ENCODE assay signal across 29 cellular contexts in the genomic region with DNA sequence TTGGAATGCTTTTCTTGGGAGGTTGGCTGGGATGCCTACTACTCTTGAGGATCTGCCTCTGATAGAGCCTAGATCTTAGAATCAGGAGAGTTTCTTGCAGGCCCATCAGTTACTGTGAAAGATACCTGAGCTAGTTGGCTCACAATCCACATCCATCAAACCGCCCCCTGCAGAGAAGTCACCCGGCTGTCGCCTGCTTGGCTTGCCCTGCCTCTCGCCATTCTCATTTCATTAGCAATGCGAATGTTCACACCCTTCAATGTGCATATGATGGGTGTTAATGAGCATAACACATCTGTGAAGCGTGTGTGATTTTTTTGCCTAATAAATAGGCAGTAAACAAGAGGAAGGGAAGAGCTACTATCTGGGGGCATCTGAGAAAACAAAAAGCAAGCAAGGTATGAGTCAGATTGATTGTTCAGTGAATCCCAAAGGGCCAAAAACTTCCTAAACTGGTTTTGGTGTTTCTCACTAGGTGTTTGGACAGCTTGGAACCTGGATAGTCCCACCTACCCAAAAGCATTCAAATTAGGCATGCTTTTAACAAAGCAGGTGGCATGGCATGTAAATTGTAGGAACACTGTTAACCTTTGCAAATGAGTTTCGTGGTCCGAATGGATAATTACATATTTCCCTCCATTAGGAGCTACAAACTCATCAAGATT.
DNase-seq lines count a peak whose midpoint lies in the region; ATAC-seq and TF ChIP-seq lines count a peak whose summit lies in the region.
"Had no signal": no experiment of that assay in that cellular context is flagged by ENCODE, and none has a peak within 500 bp of the region (broad histone marks: within the 10 kb centered on the region; RNA-seq: fewer than 3 reads in every experiment).

No MANE protein-coding gene starts in this region.

- H3K4me3 Mint-ChIP-seq in IgD-negative memory B cell (peak overlapping the region in 1 of 4 donors; percentile 33), WTC11 (no peak overlapping the region)
- H3K4me3 Mint-ChIP-seq: B cell; CD8-positive, alpha-beta T cell; HFFc6; T-cell had no signal

- peak overlapping the region in 2 of 3 donors; percentile 46 to 68 for H3K27ac Mint-ChIP-seq in IgD-negative memory B cell
- peak overlapping the region; percentile 85 for H3K27ac Mint-ChIP-seq in WTC11
- H3K27ac Mint-ChIP-seq: B cell; CD8-positive, alpha-beta T cell; HFFc6; T-cell had no signal

- peak; percentile 86 for ATAC-seq in WTC11
- ATAC-seq: CD8-positive, alpha-beta T cell; HepG2; K562; T-cell had no signal

- POLR2A ChIA-PET in WTC11 (lab: Charles Lee) (no interaction called here), HEK293T (lab: Yijun Ruan, JAX) (interaction anchor here (1.2 kb wide), 1 partner anchor 21 kb away, joined by 4 read pairs; no protein-coding TSS in a partner anchor)

- TF ChIP-seq CTCF in WTC11 (IDR thresholded peaks at IDR 0.05) (no peak), breast epithelium (IDR thresholded peaks at IDR 0.05) (no peak)

- DNase-seq in NCI-H146 (lab: John Stamatoyannopoulos, UW) (peak; percentile 6), NCI-H146 treated with DMSO at 0.1 percent for 48 hours (lab: John Stamatoyannopoulos, UW; ENCODE audit: unreplicated experiment) (no peak), WTC11 (ENCODE audit: low spot score) (peak; percentile 51), iPS-NIHi7 (ENCODE audit: extremely low spot score) (peak; percentile 59), breast epithelium (ENCODE audit: low spot score in 2 of 2) (no peak), NCI-H524 (lab: John Stamatoyannopoulos, UW) (no peak), HEK293T (ENCODE audit: extremely low spot score) (no peak)
- DNase-seq: CD8-positive, alpha-beta T cell; DMS 273 treated with DMSO at 0.1 percent for 48 hours; DMS79 treated with DMSO at 0.1 percent for 48 hours; HFFc6; Kasumi-1; MV-4-11; NCI-H1105 treated with DMSO at 0.1 percent for 48 hours; NCI-H1694; NCI-H2029 treated with DMSO at 0.1 percent for 48 hours; NCI-H226; NCI-H510A; NCI-H82; NK-92 treated with Interleukin-12 subunit alpha and Interleukin-12 subunit beta, amount 100 ng/mL, for 24 hours; PC-9; Right ventricle myocardium superior; T-cell had no signal

- no peaks in the 10 kb centered on the region for H3K27me3 ChIP-seq in breast epithelium

- CTCF ChIA-PET in WTC11 (lab: Charles Lee): interaction anchor here (1.5 kb wide), 1 partner anchor 53 kb away, joined by 8 read pairs; no protein-coding TSS in a partner anchor
- CTCF ChIA-PET in HEK293T (lab: Yijun Ruan, JAX): interaction anchor here (1.1 kb wide), 1 partner anchor 56 kb away, joined by 3 read pairs; no protein-coding TSS in a partner anchor

- H3K36me3 Mint-ChIP-seq in IgD-negative memory B cell: peaks cover 3% of the 10 kb centered on the region
- H3K36me3 Mint-ChIP-seq in WTC11: peaks cover 22% of the 10 kb centered on the region
- H3K36me3 Mint-ChIP-seq: CD8-positive, alpha-beta T cell; T-cell had no signal

- H3K36me3 ChIP-seq in breast epithelium: no peaks in the 10 kb centered on the region

- H3K9me3 Mint-ChIP-seq in IgD-negative memory B cell: peaks cover 6 to 8% (median 6%) of the 10 kb centered on the region in 3 donors
- peaks cover 31% of the 10 kb centered on the region for H3K9me3 Mint-ChIP-seq in WTC11

- H3K4me3 ChIP-seq in breast epithelium: no peak overlapping the region
- H3K4me3 ChIP-seq: K562, PC-9 had no signal

- H3K27me3 Mint-ChIP-seq in IgD-negative memory B cell (no peaks in the 10 kb centered on the region), WTC11 (ENCODE audit: low read depth) (peaks cover 5% of the 10 kb centered on the region; the same call in 1 of the 2 replicates)
- H3K27me3 Mint-ChIP-seq: B cell had no signal

- H3K27ac ChIP-seq in breast epithelium: no peak overlapping the region
- H3K27ac ChIP-seq: 22Rv1, C4-2B, PC-9 had no signal

- intact Hi-C loops in breast epithelium (cut with DNase I; ENCODE audit: low total_unique reads): no loop called here

- no peak for TF ChIP-seq POLR2A in breast epithelium (IDR thresholded peaks at IDR 0.05)

- H3K4me1 Mint-ChIP-seq in IgD-negative memory B cell (peaks cover 20 to 33% (median 28%) of the 10 kb centered on the region in 3 donors), WTC11 (peaks cover 51% of the 10 kb centered on the region)
- H3K4me1 Mint-ChIP-seq: T-cell had no signal

- no peaks in the 10 kb centered on the region for H3K9me3 ChIP-seq in breast epithelium

- H3K4me1 ChIP-seq in breast epithelium: no peaks in the 10 kb centered on the region

TF ChIP-seq in WTC11, 78 proteins besides CTCF, POLR2A, EP300 and RAD21 (continues in another document):
- TF ChIP-seq ELF4 (CRISPR knock-in tag; IDR thresholded peaks at IDR 0.05; ENCODE audit: low read depth): no peak
- no peak for TF ChIP-seq GTF2I (CRISPR knock-in tag; conservative IDR thresholded peaks at IDR 0.05)
- TF ChIP-seq MYBL2 (CRISPR knock-in tag; IDR thresholded peaks at IDR 0.05): no peak
- TF ChIP-seq, protein P1, sequence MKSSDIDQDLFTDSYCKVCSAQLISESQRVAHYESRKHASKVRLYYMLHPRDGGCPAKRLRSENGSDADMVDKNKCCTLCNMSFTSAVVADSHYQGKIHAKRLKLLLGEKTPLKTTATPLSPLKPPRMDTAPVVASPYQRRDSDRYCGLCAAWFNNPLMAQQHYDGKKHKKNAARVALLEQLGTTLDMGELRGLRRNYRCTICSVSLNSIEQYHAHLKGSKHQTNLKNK (CRISPR knock-in tag; IDR thresholded peaks at IDR 0.05): no peak
- TF ChIP-seq, protein P2, sequence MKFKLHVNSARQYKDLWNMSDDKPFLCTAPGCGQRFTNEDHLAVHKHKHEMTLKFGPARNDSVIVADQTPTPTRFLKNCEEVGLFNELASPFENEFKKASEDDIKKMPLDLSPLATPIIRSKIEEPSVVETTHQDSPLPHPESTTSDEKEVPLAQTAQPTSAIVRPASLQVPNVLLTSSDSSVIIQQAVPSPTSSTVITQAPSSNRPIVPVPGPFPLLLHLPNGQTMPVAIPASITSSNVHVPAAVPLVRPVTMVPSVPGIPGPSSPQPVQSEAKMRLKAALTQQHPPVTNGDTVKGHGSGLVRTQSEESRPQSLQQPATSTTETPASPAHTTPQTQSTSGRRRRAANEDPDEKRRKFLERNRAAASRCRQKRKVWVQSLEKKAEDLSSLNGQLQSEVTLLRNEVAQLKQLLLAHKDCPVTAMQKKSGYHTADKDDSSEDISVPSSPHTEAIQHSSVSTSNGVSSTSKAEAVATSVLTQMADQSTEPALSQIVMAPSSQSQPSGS (CRISPR knock-in tag; IDR thresholded peaks at IDR 0.05; ENCODE audit: borderline replicate concordance, low read depth): no peak
- no peak for TF ChIP-seq IRF2 (CRISPR knock-in tag; IDR thresholded peaks at IDR 0.05; ENCODE audit: borderline replicate concordance, low read depth)
- no peak for TF ChIP-seq CREM (CRISPR knock-in tag; IDR thresholded peaks at IDR 0.05)
- TF ChIP-seq, protein P3, sequence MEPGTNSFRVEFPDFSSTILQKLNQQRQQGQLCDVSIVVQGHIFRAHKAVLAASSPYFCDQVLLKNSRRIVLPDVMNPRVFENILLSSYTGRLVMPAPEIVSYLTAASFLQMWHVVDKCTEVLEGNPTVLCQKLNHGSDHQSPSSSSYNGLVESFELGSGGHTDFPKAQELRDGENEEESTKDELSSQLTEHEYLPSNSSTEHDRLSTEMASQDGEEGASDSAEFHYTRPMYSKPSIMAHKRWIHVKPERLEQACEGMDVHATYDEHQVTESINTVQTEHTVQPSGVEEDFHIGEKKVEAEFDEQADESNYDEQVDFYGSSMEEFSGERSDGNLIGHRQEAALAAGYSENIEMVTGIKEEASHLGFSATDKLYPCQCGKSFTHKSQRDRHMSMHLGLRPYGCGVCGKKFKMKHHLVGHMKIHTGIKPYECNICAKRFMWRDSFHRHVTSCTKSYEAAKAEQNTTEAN (CRISPR knock-in tag; IDR thresholded peaks at IDR 0.05): no peak
- no peak for TF ChIP-seq TEAD1 (CRISPR knock-in tag; IDR thresholded peaks at IDR 0.05)

TF ChIP-seq in HEK293T, 16 proteins besides CTCF, POLR2A, EP300 and RAD21:
- TF ChIP-seq FOXA1 (IDR thresholded peaks at IDR 0.05) (no peak), BHLHE40 (IDR thresholded peaks at IDR 0.05; ENCODE audit: borderline replicate concordance) (no peak), ELF4 (IDR thresholded peaks at IDR 0.05) (no peak), TARDBP (IDR thresholded peaks at IDR 0.05) (no peak)

Comparison
In these comparisons a context has a peak if more than half of its experiments do, and no peak if none do; other contexts are left out.
1. DNase-seq: peak in NCI-H146 (single experiment), WTC11 (single experiment) and iPS-NIHi7 (single experiment); none in NCI-H146 treated with DMSO at 0.1 percent for 48 hours (single experiment), breast epithelium (0 of 2), NCI-H524 (0 of 2) and HEK293T (single experiment).